Comparison of ENCODE assay signal across 18 cellular contexts in genomic region chr12:66379613-66380012, GRCh38.
DNase-seq lines count a peak whose midpoint lies in the region; ATAC-seq and TF ChIP-seq lines count a peak whose summit lies in the region.
"Had no signal": no experiment of that assay in that cellular context is flagged by ENCODE, and none has a peak within 500 bp of the region (broad histone marks: within the 10 kb centered on the region; RNA-seq: fewer than 3 reads in every experiment).

No MANE protein-coding gene starts in this region.

- no peak overlapping the region for H3K4me3 ChIP-seq in OCI-LY7 (ENCODE audit: low read depth, low read length, poor library complexity, severe bottlenecking)
- H3K4me3 ChIP-seq: K562, SJCRH30 had no signal

- no peak overlapping the region for H3K27ac ChIP-seq in OCI-LY7 (ENCODE audit: low read depth, low read length, poor library complexity, severe bottlenecking)
- H3K27ac ChIP-seq: SJCRH30 had no signal

- H4K20me1 ChIP-seq in OCI-LY7 (ENCODE audit: insufficient read depth, low read length) = no peaks in the 10 kb centered on the region

- BruUV-seq in OCI-LY7 (replicated peaks; lab: Mats Ljungman, UMichigan) = no TSS peak

- no peaks in the 10 kb centered on the region for H3K79me2 ChIP-seq in OCI-LY7 (ENCODE audit: insufficient read depth, low read depth, low read length)

- H3K9me3 ChIP-seq in OCI-LY7 (ENCODE audit: low read length) = no peaks in the 10 kb centered on the region
- H3K9me3 ChIP-seq: SJCRH30 had no signal

- CTCF ChIA-PET in OCI-LY7 (lab: Charles Lee; ENCODE audit: unreplicated experiment) = no interaction called here

- 0 out of 2 replicates have a peak overlapping the region, but pooled peaks have one; percentile 7 for H3K4me2 ChIP-seq in OCI-LY7 (ENCODE audit: low read length)

- POLR2A ChIA-PET in OCI-LY7 (lab: Charles Lee) = interaction anchor here (0.6 to 1.4 kb wide), 2 partner anchors 18 to 27 kb away, joined by 3 to 5 read pairs; no protein-coding TSS in a partner anchor

- intact Hi-C loops in OCI-LY7 (cut with micrococcal nuclease; ENCODE audit: unreplicated experiment) = no loop called here

- DNase-seq in MV-4-11 (lab: John Stamatoyannopoulos, UW) (peak; percentile 97), OCI-LY7 (ENCODE audit: low spot score) (peak; percentile 27), activated gamma-delta T cell (lab: John Stamatoyannopoulos, UW) (no peak)
- DNase-seq in stimulated activated naive CD4-positive, alpha-beta T cell (lab: John Stamatoyannopoulos, UW) = no peak
- DNase-seq: Calu3; CD4-positive, alpha-beta memory T cell; DMS53; GOT3; NCI-H1417 treated with DMSO at 0.1 percent for 48 hours; NCI-H1930; NCI-H2171 treated with DMSO at 0.1 percent for 48 hours; NCI-H446 treated with DMSO at 0.1 percent for 48 hours; RPMI8226; SJCRH30 had no signal

- no peaks in the 10 kb centered on the region for H3K9me2 ChIP-seq in OCI-LY7 (ENCODE audit: insufficient read depth, low read length)

- H2AFZ ChIP-seq in OCI-LY7 (ENCODE audit: low read length) = peak overlapping the region; percentile 51; the same call in 1 of the 2 replicates

- ATAC-seq in GM18502 (IDR thresholded peaks at IDR 0.05; ENCODE audit: poor library complexity, unreplicated experiment) = peak; percentile 54
- ATAC-seq in GM18867 (IDR thresholded peaks at IDR 0.05; ENCODE audit: unreplicated experiment) = no peak
- ATAC-seq in HG02571 (IDR thresholded peaks at IDR 0.05; ENCODE audit: unreplicated experiment) = no peak
- ATAC-seq: K562 had no signal

- no peaks in the 10 kb centered on the region for H3K36me3 ChIP-seq in OCI-LY7 (ENCODE audit: insufficient read depth, low read length)
- H3K36me3 ChIP-seq: SJCRH30 had no signal

- no peak for TF ChIP-seq CTCF in OCI-LY7 (conservative IDR thresholded peaks at IDR 0.05; ENCODE audit: low read length)

- H3K4me1 ChIP-seq in OCI-LY7 (ENCODE audit: insufficient read depth, low read length, poor library complexity, severe bottlenecking) = peaks cover 7% of the 10 kb centered on the region
- H3K4me1 ChIP-seq: SJCRH30 had no signal

Comparison
In these comparisons a context has a peak if more than half of its experiments do, and no peak if none do; other contexts are left out.
1. DNase-seq: peak in MV-4-11 (single experiment) and OCI-LY7 (single experiment); none in activated gamma-delta T cell (single experiment) and stimulated activated naive CD4-positive, alpha-beta T cell (0 of 6).